In the genomic region with DNA sequence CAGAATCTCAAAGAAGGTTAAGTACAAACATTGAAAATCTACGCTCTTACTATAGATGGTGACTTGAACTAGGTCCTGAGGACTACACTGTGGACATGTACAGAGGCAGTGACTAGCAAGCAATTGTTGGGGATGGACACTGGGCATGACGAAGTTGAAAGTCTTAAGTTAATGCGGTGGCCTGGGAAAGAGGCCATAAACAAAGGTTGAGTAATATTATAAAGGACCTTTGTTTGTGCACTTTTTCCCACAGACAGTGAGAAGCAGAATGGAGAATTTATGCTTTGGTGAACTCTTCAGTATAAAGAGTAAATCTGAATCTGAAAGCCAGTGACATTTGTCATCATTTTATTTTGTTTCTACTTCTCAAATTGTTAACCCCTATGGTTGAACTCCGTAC, we compare ENCODE assay signal across 22 cellular contexts. TPM values are rescaled to one million over a fixed set of nuclear protein-coding genes. Genes with fewer than 3 reads are reported as not detected.
A peak's percentile ranks its signal among the peaks of the same experiment; 100 is the strongest.
DNase-seq lines count a peak whose midpoint lies in the region; ATAC-seq, FAIRE-seq and TF ChIP-seq lines count a peak whose summit lies in the region.
"Had no signal": no experiment of that assay in that cellular context is flagged by ENCODE, and none has a peak within 500 bp of the region (broad histone marks: within the 10 kb centered on the region; RNA-seq: fewer than 3 reads in every experiment).

No MANE protein-coding gene starts in this region.

- TF ChIP-seq EP300 in HepG2 (IDR thresholded peaks at IDR 0.05; ENCODE audit: low read depth in 2 of 2, low read length in 2 of 2) (no peak), HepG2 (CRISPR knock-in tag; IDR thresholded peaks at IDR 0.05; ENCODE audit: borderline replicate concordance) (no peak)

- TF ChIP-seq POLR2A in HepG2 (IDR thresholded peaks at IDR 0.05; ENCODE audit: insufficient read depth in 1 of 2, low read depth in 2 of 2, low read length in 2 of 2), result no peak

- no peak overlapping the region for H3K4me3 ChIP-seq in HepG2 (replicated peaks in 1 of 3; ENCODE audit: insufficient read depth in 1 of 3, low read depth in 2 of 3, low read length in 3 of 3)
- H3K4me3 ChIP-seq: SJSA1 had no signal

- no peaks in the 10 kb centered on the region for H4K20me1 ChIP-seq in HepG2 (ENCODE audit: insufficient read depth, low read length)

- in situ Hi-C loops in SK-MEL-5 (cut with HindIII; ENCODE audit: low pct_unique_long_range_greater_than_20kb, low sequenced_read_pairs) (no loop called here), HepG2 (cut with HindIII; ENCODE audit: extremely low pct_ligation_motif_present, low pct_unique_long_range_greater_than_20kb) (no loop called here)

- TF ChIP-seq RAD21 in HepG2 (CRISPR knock-in tag; IDR thresholded peaks at IDR 0.05), result no peak

- intact Hi-C loops in Right ventricle myocardium superior (cut with DNase I) (no loop called here), left ventricle myocardium superior (cut with micrococcal nuclease) (no loop called here), HepG2 (cut with micrococcal nuclease; ENCODE audit: unreplicated experiment) (no loop called here), sciatic nerve (cut with DNase I) (no loop called here)

- CTCF ChIA-PET in HepG2 (lab: Yijun Ruan, JAX; ENCODE audit: low intra/inter-chr PET ratio, low total read pairs), result no interaction called here

- no peak overlapping the region for H2AFZ ChIP-seq in HepG2 (ENCODE audit: low read length)

- peaks cover 56% of the 10 kb centered on the region for H3K79me2 ChIP-seq in HepG2 (ENCODE audit: insufficient read depth, low read length)

- DNase-seq in Right ventricle myocardium superior, result no peak
- no peak for DNase-seq in left ventricle myocardium superior
- DNase-seq in SK-MEL-5 (ENCODE audit: low read depth, low spot score), result peak; percentile 92
- peak; percentile 44 for DNase-seq in HepG2 (ENCODE audit: low spot score)
- DNase-seq in sciatic nerve (ENCODE audit: low spot score), result no peak
- no peak for DNase-seq in NCI-H446 (lab: John Stamatoyannopoulos, UW)
- no peak for DNase-seq in SW 1271 (lab: John Stamatoyannopoulos, UW)
- DNase-seq: EL; GF-D8; H9; NCI-H1417 treated with DMSO at 0.1 percent for 48 hours; NCI-H187 treated with DMSO at 0.1 percent for 48 hours; NCI-H226; NCI-H524; NCI-H774; NK-92 treated with Interleukin-12 subunit alpha and Interleukin-12 subunit beta, amount 100 ng/mL, for 24 hours had no signal

- no peak for TF ChIP-seq CTCF in HepG2 (CRISPR knock-in tag; IDR thresholded peaks at IDR 0.05)

- POLR2A ChIA-PET in HepG2 (lab: Yijun Ruan, JAX), result no interaction called here

- no peak overlapping the region for H3K9ac ChIP-seq in HepG2 (ENCODE audit: insufficient read depth, low read depth, low read length)

- H3K36me3 ChIP-seq in HepG2 (replicated peaks in 1 of 2; ENCODE audit: control insufficient read depth in 1 of 2, insufficient read depth in 2 of 2, low read length in 2 of 2), result peaks cover 5 to 19% of the 10 kb centered on the region in 2 experiments; a peak in 4 of 5 replicates
- H3K36me3 ChIP-seq: SJSA1 had no signal

- 68% methylated on average over 4 of the region's 4 CpGs for WGBS in HepG2 (ENCODE audit: low lambda C conversion rate)

- ATAC-seq in Right ventricle myocardium superior (ENCODE audit: poor library complexity), result peak; percentile 18
- ATAC-seq in left ventricle myocardium superior, result no peak
- ATAC-seq in HepG2, result peak; percentile 43; the same call in 2 of the 3 replicates
- peak; percentile 90 for ATAC-seq in sciatic nerve
- no peak for ATAC-seq in HG03175 (IDR thresholded peaks at IDR 0.05; ENCODE audit: unreplicated experiment)
- ATAC-seq: Panc1 had no signal

- H3K27ac ChIP-seq in HepG2 (ENCODE audit: extremely low read length, insufficient read depth, low read length), result peak overlapping the region; percentile 25
- H3K27ac ChIP-seq: SJSA1 had no signal

- FAIRE-seq in HepG2 (lab: Jason Lieb, UNC), result no peak
- FAIRE-seq: A204.1, HTR-8/SVneo had no signal

- H3K4me1 ChIP-seq in HepG2 (ENCODE audit: insufficient read depth, low read length), result peaks cover 51% of the 10 kb centered on the region
- H3K4me1 ChIP-seq: SJSA1 had no signal

- H3K9me3 ChIP-seq in HepG2 (ENCODE audit: low read length), result no peaks in the 10 kb centered on the region
- H3K9me3 ChIP-seq: SJSA1 had no signal

- no TSS peak for BruUV-seq in HepG2 (replicated peaks; lab: Mats Ljungman, UMichigan)

- no peak overlapping the region for H3K4me2 ChIP-seq in HepG2 (ENCODE audit: low read depth, low read length)

- H3K27me3 ChIP-seq in HepG2 (ENCODE audit: control insufficient read depth in 1 of 2, insufficient read depth in 2 of 2, low read length in 2 of 2), result no peaks in the 10 kb centered on the region

TF ChIP-seq in HepG2, 621 proteins besides CTCF, POLR2A, EP300 and RAD21:
- peak; percentile 74 for TF ChIP-seq RBM22 (optimal IDR thresholded peaks at IDR 0.05; ENCODE audit: low read length)
- TF ChIP-seq CHD4 (IDR thresholded peaks at IDR 0.05; ENCODE audit: borderline replicate concordance, low read length), result no peak
- TF ChIP-seq ZKSCAN5 (CRISPR knock-in tag; IDR thresholded peaks at IDR 0.05), result no peak
- TF ChIP-seq, protein P1, sequence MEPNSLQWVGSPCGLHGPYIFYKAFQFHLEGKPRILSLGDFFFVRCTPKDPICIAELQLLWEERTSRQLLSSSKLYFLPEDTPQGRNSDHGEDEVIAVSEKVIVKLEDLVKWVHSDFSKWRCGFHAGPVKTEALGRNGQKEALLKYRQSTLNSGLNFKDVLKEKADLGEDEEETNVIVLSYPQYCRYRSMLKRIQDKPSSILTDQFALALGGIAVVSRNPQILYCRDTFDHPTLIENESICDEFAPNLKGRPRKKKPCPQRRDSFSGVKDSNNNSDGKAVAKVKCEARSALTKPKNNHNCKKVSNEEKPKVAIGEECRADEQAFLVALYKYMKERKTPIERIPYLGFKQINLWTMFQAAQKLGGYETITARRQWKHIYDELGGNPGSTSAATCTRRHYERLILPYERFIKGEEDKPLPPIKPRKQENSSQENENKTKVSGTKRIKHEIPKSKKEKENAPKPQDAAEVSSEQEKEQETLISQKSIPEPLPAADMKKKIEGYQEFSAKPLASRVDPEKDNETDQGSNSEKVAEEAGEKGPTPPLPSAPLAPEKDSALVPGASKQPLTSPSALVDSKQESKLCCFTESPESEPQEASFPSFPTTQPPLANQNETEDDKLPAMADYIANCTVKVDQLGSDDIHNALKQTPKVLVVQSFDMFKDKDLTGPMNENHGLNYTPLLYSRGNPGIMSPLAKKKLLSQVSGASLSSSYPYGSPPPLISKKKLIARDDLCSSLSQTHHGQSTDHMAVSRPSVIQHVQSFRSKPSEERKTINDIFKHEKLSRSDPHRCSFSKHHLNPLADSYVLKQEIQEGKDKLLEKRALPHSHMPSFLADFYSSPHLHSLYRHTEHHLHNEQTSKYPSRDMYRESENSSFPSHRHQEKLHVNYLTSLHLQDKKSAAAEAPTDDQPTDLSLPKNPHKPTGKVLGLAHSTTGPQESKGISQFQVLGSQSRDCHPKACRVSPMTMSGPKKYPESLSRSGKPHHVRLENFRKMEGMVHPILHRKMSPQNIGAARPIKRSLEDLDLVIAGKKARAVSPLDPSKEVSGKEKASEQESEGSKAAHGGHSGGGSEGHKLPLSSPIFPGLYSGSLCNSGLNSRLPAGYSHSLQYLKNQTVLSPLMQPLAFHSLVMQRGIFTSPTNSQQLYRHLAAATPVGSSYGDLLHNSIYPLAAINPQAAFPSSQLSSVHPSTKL (CRISPR knock-in tag; IDR thresholded peaks at IDR 0.05), result peak; percentile 44; the same call in 1 of the 2 replicates
- peak; percentile 84; the same call in 1 of the 2 replicates for TF ChIP-seq ZNF775 (CRISPR knock-in tag; IDR thresholded peaks at IDR 0.05; ENCODE audit: borderline replicate concordance)
- 0 out of 2 replicates have a peak, but pooled peaks have one; percentile 9 for TF ChIP-seq FOXA3 (CRISPR knock-in tag; IDR thresholded peaks at IDR 0.05)
- TF ChIP-seq ZNF644 (CRISPR knock-in tag; IDR thresholded peaks at IDR 0.05; ENCODE audit: low read depth), result 0 out of 2 replicates have a peak, but pooled peaks have one; percentile 31
- TF ChIP-seq CEBPG (CRISPR knock-in tag; IDR thresholded peaks at IDR 0.05), result 0 out of 2 replicates have a peak, but pooled peaks have one; percentile 11
- peak; percentile 48; the same call in 1 of the 2 replicates for TF ChIP-seq GATAD2A (CRISPR knock-in tag; IDR thresholded peaks at IDR 0.05)
- TF ChIP-seq SOX13 (IDR thresholded peaks at IDR 0.05), result no peak
- 0 out of 4 replicates have a peak, but pooled peaks of 1 of the 2 experiments have one; percentile 42 for TF ChIP-seq SOX13 (CRISPR knock-in tag; conservative IDR thresholded peaks at IDR 0.05 in 1 of 2, IDR thresholded peaks at IDR 0.05 in 1 of 2)

RNA-seq across cellular contexts. Expression of gene ALDH1A1, which starts 15.3 kb away (rescaled TPM):
- total RNA-seq in Right ventricle myocardium superior, result 19.8 TPM
- total RNA-seq in left ventricle myocardium superior, result 23.3 TPM
- 28.8 and 32.9 TPM in 2 replicates for total RNA-seq in SK-MEL-5 (2014; rRNA removed; shearing (Covaris generic))
- 17.6 and 23.4 TPM in 2 replicates for polyA plus RNA-seq in SK-MEL-5 (2015; cell fraction: cytosol; rRNA removed)
- polyA plus RNA-seq in SK-MEL-5 (2015; cell fraction: nucleus; rRNA removed), result 5.4 and 8.0 TPM in 2 replicates
- 439 and 686 TPM in 2 replicates for total RNA-seq in HepG2 (2016; rRNA removed; fragmentation: Illumina TruSeq; extraction: Trizol)
- 23.4 and 28.1 TPM in 2 replicates for total RNA-seq in HepG2 (2016; cell fraction: cytosol; rRNA removed; fragmentation: Illumina TruSeq; extraction: Trizol; ENCODE audit: low read depth)
- total RNA-seq in HepG2 (2016; cell fraction: insoluble cytoplasmic fraction; rRNA removed; fragmentation: Illumina TruSeq; extraction: Trizol), result 431 and 688 TPM in 2 replicates
- total RNA-seq in HepG2 (2016; cell fraction: membrane; rRNA removed; fragmentation: Illumina TruSeq; extraction: Trizol), result 55.9 and 65.7 TPM in 2 replicates
- 230 and 235 TPM in 2 replicates for total RNA-seq in HepG2 (2016; cell fraction: nucleus; rRNA removed; fragmentation: Illumina TruSeq; extraction: Trizol)
- 50.0 and 88.2 TPM in 2 replicates for polyA plus RNA-seq in HepG2 (2011; rRNA removed)
- polyA plus RNA-seq in HepG2 (2011; cell fraction: cytosol; rRNA removed), result 43.0 and 53.0 TPM in 2 replicates
- polyA plus RNA-seq in HepG2 (2011; cell fraction: nucleus; rRNA removed), result 15.1 and 17.0 TPM in 2 replicates
- polyA plus RNA-seq in HepG2 (2012), result 160 and 206 TPM in 2 replicates
- polyA plus RNA-seq in HepG2 (2016; cell fraction: cytosol; fragmentation: Illumina TruSeq; extraction: Trizol; ENCODE audit: low read depth), result 21.3 and 24.3 TPM in 2 replicates
- 619 and 655 TPM in 2 replicates for polyA plus RNA-seq in HepG2 (2016; cell fraction: insoluble cytoplasmic fraction; fragmentation: Illumina TruSeq; extraction: Trizol; ENCODE audit: low read depth)
- 40.3 and 48.6 TPM in 2 replicates for polyA plus RNA-seq in HepG2 (2016; cell fraction: membrane; fragmentation: Illumina TruSeq; extraction: Trizol; ENCODE audit: low read depth)
- 212 and 215 TPM in 2 replicates for polyA plus RNA-seq in HepG2 (2016; cell fraction: nucleus; fragmentation: Illumina TruSeq; extraction: Trizol; ENCODE audit: insufficient read depth, low read depth)
- 40.3 TPM in 1 of 2 replicates, not detected in the other for polyA minus RNA-seq in HepG2 (2011; rRNA and poly(A)+ RNA removed; ENCODE audit: low replicate concordance)
- polyA minus RNA-seq in HepG2 (2011; cell fraction: cytosol; rRNA and poly(A)+ RNA removed), result 50.9 and 76.9 TPM in 2 replicates
- 88.4 and 90.4 TPM in 2 replicates for polyA minus RNA-seq in HepG2 (2011; cell fraction: nucleus; rRNA and poly(A)+ RNA removed)
- total RNA-seq in sciatic nerve, result 277 TPM
- total RNA-seq: B cell, SJSA1 had no signal

Comparison
In these comparisons a context has a peak if more than half of its experiments do, and no peak if none do; other contexts are left out.
1. ATAC-seq: peak in Right ventricle myocardium superior (single experiment), HepG2 (single experiment) and sciatic nerve (single experiment); none in left ventricle myocardium superior (single experiment) and HG03175 (single experiment).
2. DNase-seq: peak in SK-MEL-5 (single experiment) and HepG2 (single experiment); none in Right ventricle myocardium superior (single experiment), left ventricle myocardium superior (single experiment), sciatic nerve (single experiment), NCI-H446 (0 of 2) and SW 1271 (0 of 2).